In genomic region chr2:105660489-105660888, GRCh38 we compare ENCODE assay signal across 23 cellular contexts.
"Had no signal": no experiment of that assay in that cellular context is flagged by ENCODE, and none has a peak within 500 bp of the region (broad histone marks: within the 10 kb centered on the region; RNA-seq: fewer than 3 reads in every experiment).

No MANE protein-coding gene starts in this region.

- H3K4me3 ChIP-seq: hepatocyte, lung, pancreas, psoas muscle, spleen, testis, tibial nerve had no signal

- H3K27ac ChIP-seq: hepatocyte, pancreas, psoas muscle, spleen, testis, tibial nerve had no signal

- H3K36me3 ChIP-seq: pancreas, spleen, tibial nerve had no signal

- H3K4me1 ChIP-seq: pancreas, psoas muscle, spleen, testis, tibial nerve had no signal

- H3K27me3 ChIP-seq: hepatocyte, pancreas, spleen, testis, tibial nerve had no signal

- H3K27ac Mint-ChIP-seq: naive B cell; nephron; stimulated activated naive B cell treated with anti-CD40 and anti-IgM and Interleukin-4, amounts not matched to agents 10 μg/mL and 1 μg/mL and 100 μg/mL, for 72 hours; stimulated activated naive CD8-positive, alpha-beta T cell treated with anti-CD3 and anti-CD28 coated beads, Interleukin-15, amount 100 ng/mL, for 72 hours had no signal

- H3K9me3 ChIP-seq: pancreas, testis had no signal

- DNase-seq: effector CD8-positive, alpha-beta T cell; kidney; left colon; left ventricle myocardium superior; mesendoderm; naive B cell; occipital lobe; pancreas; psoas muscle; retina; spleen; stimulated activated CD4-positive, alpha-beta T cell treated with anti-CD3 and anti-CD28 coated beads, Interleukin-2, amount 100 ng/mL, for 24 hours; stimulated activated CD4-positive, alpha-beta T cell treated with anti-CD3 and anti-CD28 coated beads, Interleukin-4, amount 100 ng/mL, for 4 hours; stimulated activated naive B cell treated with anti-CD40 and anti-IgM and Interleukin-4, amounts not matched to agents 10 μg/mL and 1 μg/mL and 100 μg/mL, for 72 hours; stimulated activated naive CD8-positive, alpha-beta T cell treated with anti-CD3 and anti-CD28 coated beads, Interleukin-15, amount 100 ng/mL, for 72 hours; testis had no signal

- FAIRE-seq: colon, kidney, pancreas had no signal

- ATAC-seq: esophagus mucosa; left colon; left ventricle myocardium superior; pancreas; psoas muscle; sciatic nerve; stimulated activated naive B cell treated with anti-CD40 and anti-IgM and Interleukin-4, amounts not matched to agents 10 μg/mL and 1 μg/mL and 100 μg/mL, for 72 hours; stimulated activated naive CD8-positive, alpha-beta T cell treated with anti-CD3 and anti-CD28 coated beads, Interleukin-15, amount 100 ng/mL, for 72 hours had no signal
